Comparison of ENCODE assay signal across 1 cellular context in genomic region chr11:73876424-73877300, GRCh38.
TF ChIP-seq lines count a peak whose summit lies in the region.

Gene COA4, minus strand, starts transcription at chr11:73876846. Its CDS starts 3,468 bp downstream, at chr11:73873378.
Gene PAAF1, plus strand, starts transcription at chr11:73876999. Its CDS starts 23 bp downstream, at chr11:73877022.

TF ChIP-seq in K562, 482 proteins besides CTCF, POLR2A, EP300 and RAD21 (continued from another document and continues in another):
- TF ChIP-seq ZBTB40 (IDR thresholded peaks at IDR 0.05): peak; percentile 94
- TF ChIP-seq ZBTB40 (CRISPR knock-in tag; IDR thresholded peaks at IDR 0.05): no peak
- TF ChIP-seq MBD2 (IDR thresholded peaks at IDR 0.05; ENCODE audit: borderline replicate concordance, low read depth): peak; percentile 66; the same call in 1 of the 2 replicates
- peak; percentile 54; the same call in 1 of the 2 replicates for TF ChIP-seq DIDO1 (tag; IDR thresholded peaks at IDR 0.05; ENCODE audit: low read depth)
- 0 out of 2 replicates have a peak, but pooled peaks have one; percentile 58 for TF ChIP-seq ZHX1 (conservative IDR thresholded peaks at IDR 0.05; ENCODE audit: low read length)
- peak; percentile 95 for TF ChIP-seq POLR2G (IDR thresholded peaks at IDR 0.05; ENCODE audit: low read depth, low read length)
- peak; percentile 58 for TF ChIP-seq CREM (IDR thresholded peaks at IDR 0.05; ENCODE audit: low read depth)
- TF ChIP-seq GMEB1 (CRISPR knock-in tag; IDR thresholded peaks at IDR 0.05): peak; percentile 46; the same call in 1 of the 2 replicates
- TF ChIP-seq NCOA6 (IDR thresholded peaks at IDR 0.05): no peak
- no peak for TF ChIP-seq HOXB6 (CRISPR knock-in tag; IDR thresholded peaks at IDR 0.05; ENCODE audit: borderline replicate concordance)
- TF ChIP-seq TEAD4 (IDR thresholded peaks at IDR 0.05; ENCODE audit: low read length): peak; percentile 52; the same call in 1 of the 2 replicates
- TF ChIP-seq TEAD4 (CRISPR knock-in tag; IDR thresholded peaks at IDR 0.05; ENCODE audit: borderline replicate concordance): peak; percentile 87; the same call in 1 of the 2 replicates
- TF ChIP-seq NFRKB (IDR thresholded peaks at IDR 0.05; ENCODE audit: low read depth): peak; percentile 96
- peak; percentile 24 for TF ChIP-seq MEIS2 (IDR thresholded peaks at IDR 0.05; ENCODE audit: partially characterized antibody)
- peak; percentile 55; the same call in 1 of the 2 replicates for TF ChIP-seq EGR1 (conservative IDR thresholded peaks at IDR 0.05)
- TF ChIP-seq STAT5A (IDR thresholded peaks at IDR 0.05; ENCODE audit: borderline replicate concordance, low read length): no peak
- no peak for TF ChIP-seq RBM34 (IDR thresholded peaks at IDR 0.05; ENCODE audit: borderline replicate concordance, insufficient read depth, low read length)
- TF ChIP-seq DDX20 (tag; IDR thresholded peaks at IDR 0.05; ENCODE audit: low read depth): no peak
- peak; percentile 74 for TF ChIP-seq VEZF1 (CRISPR knock-in tag; IDR thresholded peaks at IDR 0.05)
- no peak for TF ChIP-seq ZNF584 (CRISPR knock-in tag; IDR thresholded peaks at IDR 0.05; ENCODE audit: low read depth)
- TF ChIP-seq FOXK2 (conservative IDR thresholded peaks at IDR 0.05 in 1 of 2, IDR thresholded peaks at IDR 0.05 in 1 of 2; ENCODE audit: low read depth in 2 of 2): peak; percentile 64 to 73; a peak in 3 of 4 replicates
- TF ChIP-seq FOS (IDR thresholded peaks at IDR 0.05; ENCODE audit: extremely low read depth, insufficient read length): peak; percentile 55
- no peak for TF ChIP-seq ZNF282 (CRISPR knock-in tag; IDR thresholded peaks at IDR 0.05)
- TF ChIP-seq MTA3 (IDR thresholded peaks at IDR 0.05; ENCODE audit: borderline replicate concordance): peak; percentile 76
- peak; percentile 63 for TF ChIP-seq USF1 (CRISPR knock-in tag; IDR thresholded peaks at IDR 0.05)
- TF ChIP-seq PCBP1 (IDR thresholded peaks at IDR 0.05; ENCODE audit: low read depth, low read length, poor library complexity, severe bottlenecking): peak; percentile 56
- TF ChIP-seq XRCC5 (IDR thresholded peaks at IDR 0.05; ENCODE audit: low read depth, low read length): 0 out of 2 replicates have a peak, but pooled peaks have one; percentile 42
- no peak for TF ChIP-seq MAFG (tag; conservative IDR thresholded peaks at IDR 0.05)
- TF ChIP-seq ZNF592 (IDR thresholded peaks at IDR 0.05): no peak
- TF ChIP-seq SPI1 (IDR thresholded peaks at IDR 0.05; ENCODE audit: borderline replicate concordance, low read depth, low read length): peak; percentile 40; the same call in 1 of the 2 replicates
- peak; percentile 64; the same call in 1 of the 2 replicates for TF ChIP-seq ZBED1 (IDR thresholded peaks at IDR 0.05)
